In the genomic region with DNA sequence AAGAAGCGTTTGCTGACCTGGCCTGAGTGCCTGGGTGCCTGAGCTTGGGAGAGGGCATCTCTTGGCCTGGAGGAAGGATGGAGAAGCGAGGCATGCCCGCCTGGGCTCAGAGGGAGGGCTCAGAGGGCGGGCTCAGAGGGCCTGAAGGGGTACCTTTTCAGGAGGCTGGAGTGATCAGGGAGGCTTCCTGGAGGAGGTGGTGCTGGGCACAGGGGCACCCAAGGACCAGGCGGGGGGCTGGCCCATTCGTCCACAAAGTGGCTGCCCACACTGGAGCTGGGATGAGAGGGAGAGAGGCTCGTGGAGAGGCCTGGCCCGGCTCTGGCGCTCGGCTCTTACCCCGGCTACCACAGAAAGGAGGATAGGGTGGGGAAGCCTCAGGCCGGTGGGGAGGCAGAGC, we compare ENCODE assay signal across 1 cellular context.
TF ChIP-seq lines count a peak whose summit lies in the region.

No MANE protein-coding gene starts in this region.

TF ChIP-seq in K562, 482 proteins besides CTCF, POLR2A, EP300 and RAD21 (continued from another document):
- TF ChIP-seq HMGXB4 (CRISPR knock-in tag; IDR thresholded peaks at IDR 0.05) (no peak), NUFIP1 (IDR thresholded peaks at IDR 0.05; ENCODE audit: partially characterized antibody) (no peak), SMAD2 (IDR thresholded peaks at IDR 0.05; ENCODE audit: low read depth, low read length) (no peak)
